26 cellular contexts compared by ENCODE assay signal in genomic region chr11:43511959-43512358, GRCh38.
A peak's percentile ranks its signal among the peaks of the same experiment; 100 is the strongest.
DNase-seq lines count a peak whose midpoint lies in the region; ATAC-seq, FAIRE-seq and TF ChIP-seq lines count a peak whose summit lies in the region.
"Had no signal": no experiment of that assay in that cellular context is flagged by ENCODE, and none has a peak within 500 bp of the region (broad histone marks: within the 10 kb centered on the region; RNA-seq: fewer than 3 reads in every experiment).

No MANE protein-coding gene starts in this region.

- TF ChIP-seq CTCF in K562 (IDR thresholded peaks at IDR 0.05 in 2 of 3, conservative IDR thresholded peaks at IDR 0.05 in 1 of 3; ENCODE audit: insufficient read depth in 2 of 3, low read depth in 1 of 3, low read length in 3 of 3), result no peak

- no peak overlapping the region for H3K4me2 ChIP-seq in K562 (ENCODE audit: insufficient read depth, low read length)
- H3K4me2 ChIP-seq: BLaER1 had no signal

- no peak for TF ChIP-seq POLR2A in K562 (conservative IDR thresholded peaks at IDR 0.05)

- DNase-seq in K562 (ENCODE audit: extremely low read depth in 1 of 4, low spot score in 3 of 4) (no peak), islet precursor cell (peak; percentile 38), NCI-H2171 treated with DMSO at 0.1 percent for 48 hours (lab: John Stamatoyannopoulos, UW) (no peak)
- DNase-seq in stimulated activated effector memory CD8-positive, alpha-beta T cell treated with anti-CD3 and anti-CD28 coated beads, Interleukin-12 subunit alpha, Interleukin-12 subunit beta, amount 100 ng/mL, for 72 hours (ENCODE audit: low spot score in 2 of 2), result no peak
- DNase-seq: 8988T; ACHN; BE2C; C1 segment of cervical spinal cord; CD4-positive, alpha-beta memory T cell; CD4-positive, CD25-positive, alpha-beta regulatory T cell; CD8-positive, alpha-beta memory T cell; COR-L47; DMS 273 treated with DMSO at 0.1 percent for 48 hours; DMS153; DMS53; DMS79; DND-41; EL; GDM1 had no signal

- H3K36me3 ChIP-seq in K562 (ENCODE audit: control insufficient read depth, insufficient read depth, low read length), result no peaks in the 10 kb centered on the region
- H3K36me3 ChIP-seq: BE2C, BLaER1 had no signal

- no peak overlapping the region for H3K27ac ChIP-seq in K562 (ENCODE audit: extremely low read depth, low read depth, low read length)
- H3K27ac ChIP-seq: BLaER1 had no signal

- no peaks in the 10 kb centered on the region; the same call in 1 of the 2 replicates for H3K9me3 ChIP-seq in K562 (replicated peaks; ENCODE audit: control insufficient read depth, insufficient read depth, low read depth, low read length)
- H3K9me3 ChIP-seq: BE2C, BLaER1 had no signal

- no peaks in the 10 kb centered on the region for H3K36me3 Mint-ChIP-seq in stimulated activated effector memory CD8-positive, alpha-beta T cell treated with anti-CD3 and anti-CD28 coated beads, Interleukin-12 subunit alpha, Interleukin-12 subunit beta, amount 100 ng/mL, for 72 hours
- H3K36me3 Mint-ChIP-seq: CD14-positive monocyte; CD4-positive, alpha-beta memory T cell; CD4-positive, CD25-positive, alpha-beta regulatory T cell; CD8-positive, alpha-beta memory T cell had no signal

- H3K4me1 Mint-ChIP-seq in stimulated activated effector memory CD8-positive, alpha-beta T cell treated with anti-CD3 and anti-CD28 coated beads, Interleukin-12 subunit alpha, Interleukin-12 subunit beta, amount 100 ng/mL, for 72 hours, result peaks cover 13% of the 10 kb centered on the region
- H3K4me1 Mint-ChIP-seq: CD8-positive, alpha-beta memory T cell had no signal

- CTCF ChIA-PET in K562 (lab: Yijun Ruan, JAX; ENCODE audit: low intra/inter-chr PET ratio), result no interaction called here

- in situ Hi-C loops in K562 (cut with MboI), result no loop called here

- H3K4me1 ChIP-seq in K562 (replicated peaks in 1 of 2; ENCODE audit: control insufficient read depth in 2 of 2, insufficient read depth in 2 of 2, low read length in 2 of 2), result no peaks in the 10 kb centered on the region
- H3K4me1 ChIP-seq: BE2C, BLaER1 had no signal

- H4K20me1 ChIP-seq in K562 (replicated peaks; ENCODE audit: control insufficient read depth, insufficient read depth, low read length), result no peaks in the 10 kb centered on the region
- H4K20me1 ChIP-seq: BLaER1 had no signal

- no peak overlapping the region for H3K4me3 Mint-ChIP-seq in stimulated activated effector memory CD8-positive, alpha-beta T cell treated with anti-CD3 and anti-CD28 coated beads, Interleukin-12 subunit alpha, Interleukin-12 subunit beta, amount 100 ng/mL, for 72 hours
- H3K4me3 Mint-ChIP-seq: CD14-positive monocyte; CD4-positive, alpha-beta memory T cell; CD4-positive, CD25-positive, alpha-beta regulatory T cell; CD8-positive, alpha-beta memory T cell had no signal

- BruUV-seq in K562 (replicated peaks; lab: Mats Ljungman, UMichigan), result no TSS peak

- POLR2A ChIA-PET in K562 (lab: Yijun Ruan, JAX), result interaction anchor here (1.6 kb wide), 1 partner anchor 8 kb away, joined by 4 read pairs; no protein-coding TSS in a partner anchor

- no peak overlapping the region for H3K9ac ChIP-seq in K562 (ENCODE audit: insufficient read depth in 1 of 2, low read depth in 2 of 2, low read length in 2 of 2)
- H3K9ac ChIP-seq: BLaER1 had no signal

- FAIRE-seq in K562 (lab: Jason Lieb, UNC), result no peak
- FAIRE-seq: A204.1, GM12878, GM12892, GM18507 had no signal

- H2AFZ ChIP-seq in K562 (ENCODE audit: low read depth, low read length), result no peak overlapping the region

- no peaks in the 10 kb centered on the region for H3K9me1 ChIP-seq in K562 (ENCODE audit: control insufficient read depth, insufficient read depth, low read length)

- intact Hi-C loops in K562 (cut with micrococcal nuclease), result loop anchor here (10.0 kb wide), 1 partner anchor 303 kb away; no protein-coding TSS in a partner anchor

- no peak overlapping the region for H3K4me3 ChIP-seq in K562
- H3K4me3 ChIP-seq: BLaER1, GM12878 had no signal

- no peaks in the 10 kb centered on the region for H3K79me2 ChIP-seq in K562 (ENCODE audit: control insufficient read depth, insufficient read depth, low read length)

- TF ChIP-seq EP300 in Ishikawa (IDR thresholded peaks at IDR 0.05; ENCODE audit: borderline replicate concordance), result no peak
- no peak for TF ChIP-seq EP300 in K562 (IDR thresholded peaks at IDR 0.05; ENCODE audit: low read length)

- no peak for TF ChIP-seq RAD21 in Ishikawa (IDR thresholded peaks at IDR 0.05; ENCODE audit: low read depth)
- TF ChIP-seq RAD21 in K562 (CRISPR knock-in tag; conservative IDR thresholded peaks at IDR 0.05 in 1 of 2, IDR thresholded peaks at IDR 0.05 in 1 of 2), result no peak

- 1% methylated on average over 6 of the region's 6 CpGs for WGBS in K562 (ENCODE audit: insufficient coverage, low coverage, missing lambda C conversion rate)

- H3K9me3 Mint-ChIP-seq in stimulated activated effector memory CD8-positive, alpha-beta T cell treated with anti-CD3 and anti-CD28 coated beads, Interleukin-12 subunit alpha, Interleukin-12 subunit beta, amount 100 ng/mL, for 72 hours, result no peaks in the 10 kb centered on the region

- no peak overlapping the region for H3K27ac Mint-ChIP-seq in stimulated activated effector memory CD8-positive, alpha-beta T cell treated with anti-CD3 and anti-CD28 coated beads, Interleukin-12 subunit alpha, Interleukin-12 subunit beta, amount 100 ng/mL, for 72 hours
- H3K27ac Mint-ChIP-seq: CD4-positive, alpha-beta memory T cell; CD4-positive, CD25-positive, alpha-beta regulatory T cell; CD8-positive, alpha-beta memory T cell had no signal

- peaks cover 4 to 43% of the 10 kb centered on the region in 2 experiments; a peak in 3 of 5 replicates for H3K27me3 ChIP-seq in K562 (ENCODE audit: control insufficient read depth in 2 of 2, insufficient read depth in 2 of 2, low read length in 2 of 2)
- H3K27me3 ChIP-seq: BE2C, BLaER1 had no signal

- no peak for ATAC-seq in K562
- ATAC-seq in stimulated activated effector memory CD8-positive, alpha-beta T cell treated with anti-CD3 and anti-CD28 coated beads, Interleukin-12 subunit alpha, Interleukin-12 subunit beta, amount 100 ng/mL, for 72 hours, result no peak
- ATAC-seq: GM12878 had no signal

TF ChIP-seq in Ishikawa, 13 proteins besides CTCF, POLR2A, EP300 and RAD21:
- TF ChIP-seq TCF12 (IDR thresholded peaks at IDR 0.05; ENCODE audit: low read depth) (no peak), TEAD4 (IDR thresholded peaks at IDR 0.05) (no peak), EGR1 (IDR thresholded peaks at IDR 0.05) (no peak), NFIC (IDR thresholded peaks at IDR 0.05) (no peak), MAX (IDR thresholded peaks at IDR 0.05) (no peak), CREB1 (IDR thresholded peaks at IDR 0.05; ENCODE audit: low read depth) (no peak)
- TF ChIP-seq, protein P1, sequence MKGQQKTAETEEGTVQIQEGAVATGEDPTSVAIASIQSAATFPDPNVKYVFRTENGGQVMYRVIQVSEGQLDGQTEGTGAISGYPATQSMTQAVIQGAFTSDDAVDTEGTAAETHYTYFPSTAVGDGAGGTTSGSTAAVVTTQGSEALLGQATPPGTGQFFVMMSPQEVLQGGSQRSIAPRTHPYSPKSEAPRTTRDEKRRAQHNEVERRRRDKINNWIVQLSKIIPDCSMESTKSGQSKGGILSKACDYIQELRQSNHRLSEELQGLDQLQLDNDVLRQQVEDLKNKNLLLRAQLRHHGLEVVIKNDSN (IDR thresholded peaks at IDR 0.05), result peak; percentile 37; the same call in 1 of the 2 replicates

TF ChIP-seq in K562, 482 proteins besides CTCF, POLR2A, EP300 and RAD21:
- TF ChIP-seq L3MBTL2 (IDR thresholded peaks at IDR 0.05), result 0 out of 2 replicates have a peak, but pooled peaks have one; percentile 19
- no peak for TF ChIP-seq MNT (conservative IDR thresholded peaks at IDR 0.05)
- TF ChIP-seq, protein P2, sequence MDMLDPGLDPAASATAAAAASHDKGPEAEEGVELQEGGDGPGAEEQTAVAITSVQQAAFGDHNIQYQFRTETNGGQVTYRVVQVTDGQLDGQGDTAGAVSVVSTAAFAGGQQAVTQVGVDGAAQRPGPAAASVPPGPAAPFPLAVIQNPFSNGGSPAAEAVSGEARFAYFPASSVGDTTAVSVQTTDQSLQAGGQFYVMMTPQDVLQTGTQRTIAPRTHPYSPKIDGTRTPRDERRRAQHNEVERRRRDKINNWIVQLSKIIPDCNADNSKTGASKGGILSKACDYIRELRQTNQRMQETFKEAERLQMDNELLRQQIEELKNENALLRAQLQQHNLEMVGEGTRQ (CRISPR knock-in tag; IDR thresholded peaks at IDR 0.05), result peak; percentile 56
- TF ChIP-seq RBFOX2 (IDR thresholded peaks at IDR 0.05; ENCODE audit: low read depth, low read length), result no peak
